ENCODE assay signal across 13 cellular contexts in genomic region chr9:4886698-4887097, GRCh38.
DNase-seq lines count a peak whose midpoint lies in the region; ATAC-seq and TF ChIP-seq lines count a peak whose summit lies in the region.
"Had no signal": no experiment of that assay in that cellular context is flagged by ENCODE, and none has a peak within 500 bp of the region (broad histone marks: within the 10 kb centered on the region; RNA-seq: fewer than 3 reads in every experiment).

No MANE protein-coding gene starts in this region.

- H3K4me1 ChIP-seq in endodermal cell (ENCODE audit: control insufficient read depth, insufficient read depth, low read length), result no peaks in the 10 kb centered on the region
- H3K4me1 ChIP-seq: uterus had no signal

- no peak overlapping the region for H3K4me3 ChIP-seq in endodermal cell (ENCODE audit: low read length)
- H3K4me3 ChIP-seq: uterus had no signal

- H3K27ac ChIP-seq in endodermal cell (ENCODE audit: low read depth, low read length), result peak overlapping the region; percentile 54
- H3K27ac ChIP-seq: uterus had no signal

- ATAC-seq in GM19463 (IDR thresholded peaks at IDR 0.05; ENCODE audit: unreplicated experiment), result peak; percentile 98
- peak; percentile 81 for ATAC-seq in HG03039 (IDR thresholded peaks at IDR 0.05; ENCODE audit: unreplicated experiment)
- ATAC-seq in activated CD8-positive, alpha-beta memory T cell treated with anti-CD3 and anti-CD28 coated beads, Interleukin-2, amount 10 ng/mL, durations not matched to agents 7 days and 5 days, result no peak
- ATAC-seq in HG03565 (IDR thresholded peaks at IDR 0.05; ENCODE audit: unreplicated experiment), result no peak
- ATAC-seq: naive thymus-derived CD4-positive, alpha-beta T cell had no signal

- H3K27ac Mint-ChIP-seq in endodermal cell, result peak overlapping the region; percentile 59
- H3K27ac Mint-ChIP-seq in activated naive CD8-positive, alpha-beta T cell treated with anti-CD3 and anti-CD28 coated beads for 36 hours, result no peak overlapping the region
- H3K27ac Mint-ChIP-seq in activated CD8-positive, alpha-beta memory T cell treated with anti-CD3 and anti-CD28 coated beads, Interleukin-2, amount 10 ng/mL, durations not matched to agents 7 days and 5 days, result no peak overlapping the region
- H3K27ac Mint-ChIP-seq: naive thymus-derived CD4-positive, alpha-beta T cell; T-helper 1 cell treated with Interleukin-12 subunit alpha and Interleukin-12 subunit beta and Interleukin-4 antibody, amounts not matched to agents 30 μg/mL and 1 μg/mL, for 36 hours had no signal

- no peaks in the 10 kb centered on the region for H3K27me3 ChIP-seq in endodermal cell (ENCODE audit: control insufficient read depth, insufficient read depth, low read length, poor library complexity, severe bottlenecking)
- H3K27me3 ChIP-seq: uterus had no signal

- WGBS in endodermal cell (ENCODE audit: insufficient coverage in 1 of 2, insufficient read length in 1 of 2), 2 experiments, result 37 to 59% methylated on average over 2 to 6 of the region's 6 CpGs

- peak; percentile 43 for DNase-seq in GM10266 (ENCODE audit: extremely low spot score)
- DNase-seq in endodermal cell, result no peak
- no peak for DNase-seq in NCI-H748 treated with DMSO at 0.1 percent for 48 hours (lab: John Stamatoyannopoulos, UW)
- DNase-seq in activated naive CD8-positive, alpha-beta T cell treated with anti-CD3 and anti-CD28 coated beads for 36 hours, result no peak
- DNase-seq in activated CD8-positive, alpha-beta memory T cell treated with anti-CD3 and anti-CD28 coated beads, Interleukin-2, amount 10 ng/mL, durations not matched to agents 7 days and 5 days, result no peak
- DNase-seq: KBM-7; naive thymus-derived CD4-positive, alpha-beta T cell; NCI-H510A; uterus had no signal

- H3K27me3 Mint-ChIP-seq in endodermal cell (ENCODE audit: insufficient read depth), result no peaks in the 10 kb centered on the region
- H3K27me3 Mint-ChIP-seq in activated naive CD8-positive, alpha-beta T cell treated with anti-CD3 and anti-CD28 coated beads for 36 hours, result no peaks in the 10 kb centered on the region
- H3K27me3 Mint-ChIP-seq in activated CD8-positive, alpha-beta memory T cell treated with anti-CD3 and anti-CD28 coated beads, Interleukin-2, amount 10 ng/mL, durations not matched to agents 7 days and 5 days, result no peaks in the 10 kb centered on the region
- H3K27me3 Mint-ChIP-seq: naive thymus-derived CD4-positive, alpha-beta T cell had no signal

- CTCF ChIA-PET in activated CD8-positive, alpha-beta memory T cell treated with anti-CD3 and anti-CD28 coated beads, Interleukin-2, amount 10 ng/mL, durations not matched to agents 7 days and 5 days (lab: Charles Lee), result no interaction called here

- H3K4me1 Mint-ChIP-seq in endodermal cell, result peaks cover 24% of the 10 kb centered on the region
- H3K4me1 Mint-ChIP-seq in activated naive CD8-positive, alpha-beta T cell treated with anti-CD3 and anti-CD28 coated beads for 36 hours, result no peaks in the 10 kb centered on the region
- peaks cover 3% of the 10 kb centered on the region for H3K4me1 Mint-ChIP-seq in activated CD8-positive, alpha-beta memory T cell treated with anti-CD3 and anti-CD28 coated beads, Interleukin-2, amount 10 ng/mL, durations not matched to agents 7 days and 5 days

- H3K9me3 ChIP-seq in endodermal cell (ENCODE audit: control insufficient read depth, low read length), result no peaks in the 10 kb centered on the region
- H3K9me3 ChIP-seq: uterus had no signal

- TF ChIP-seq CTCF in GM10266 (IDR thresholded peaks at IDR 0.05; ENCODE audit: control insufficient read depth, insufficient read depth, low read depth, missing control alignments) (no peak), endodermal cell (conservative IDR thresholded peaks at IDR 0.05) (no peak)

- no peak overlapping the region for H3K4me3 Mint-ChIP-seq in endodermal cell
- no peak overlapping the region for H3K4me3 Mint-ChIP-seq in activated naive CD8-positive, alpha-beta T cell treated with anti-CD3 and anti-CD28 coated beads for 36 hours
- H3K4me3 Mint-ChIP-seq in activated CD8-positive, alpha-beta memory T cell treated with anti-CD3 and anti-CD28 coated beads, Interleukin-2, amount 10 ng/mL, durations not matched to agents 7 days and 5 days, result no peak overlapping the region
- H3K4me3 Mint-ChIP-seq: naive thymus-derived CD4-positive, alpha-beta T cell; T-helper 1 cell treated with Interleukin-12 subunit alpha and Interleukin-12 subunit beta and Interleukin-4 antibody, amounts not matched to agents 30 μg/mL and 1 μg/mL, for 36 hours had no signal

- peaks cover 5% of the 10 kb centered on the region for H3K36me3 Mint-ChIP-seq in endodermal cell (ENCODE audit: low read depth)
- H3K36me3 Mint-ChIP-seq in activated naive CD8-positive, alpha-beta T cell treated with anti-CD3 and anti-CD28 coated beads for 36 hours, result peaks cover 18% of the 10 kb centered on the region
- peaks cover 1% of the 10 kb centered on the region for H3K36me3 Mint-ChIP-seq in activated CD8-positive, alpha-beta memory T cell treated with anti-CD3 and anti-CD28 coated beads, Interleukin-2, amount 10 ng/mL, durations not matched to agents 7 days and 5 days

- H3K9ac ChIP-seq in endodermal cell (ENCODE audit: extremely low read depth, low read length, poor library complexity, severe bottlenecking), result no peak overlapping the region

- H3K36me3 ChIP-seq in endodermal cell (ENCODE audit: control insufficient read depth, insufficient read depth, low read length), result no peaks in the 10 kb centered on the region
- H3K36me3 ChIP-seq: uterus had no signal

- no peaks in the 10 kb centered on the region for H3K9me3 Mint-ChIP-seq in endodermal cell
- H3K9me3 Mint-ChIP-seq in activated naive CD8-positive, alpha-beta T cell treated with anti-CD3 and anti-CD28 coated beads for 36 hours, result peaks cover 1% of the 10 kb centered on the region
- H3K9me3 Mint-ChIP-seq in activated CD8-positive, alpha-beta memory T cell treated with anti-CD3 and anti-CD28 coated beads, Interleukin-2, amount 10 ng/mL, durations not matched to agents 7 days and 5 days (ENCODE audit: low read depth), result peaks cover 2% of the 10 kb centered on the region

Comparison
In these comparisons a context has a peak if more than half of its experiments do, and no peak if none do; other contexts are left out.
1. ATAC-seq: peak in GM19463 (single experiment) and HG03039 (single experiment); none in activated CD8-positive, alpha-beta memory T cell treated with anti-CD3 and anti-CD28 coated beads, Interleukin-2, amount 10 ng/mL, durations not matched to agents 7 days and 5 days (single experiment) and HG03565 (single experiment).